Comparison of ENCODE assay signal across 8 cellular contexts in the genomic region with DNA sequence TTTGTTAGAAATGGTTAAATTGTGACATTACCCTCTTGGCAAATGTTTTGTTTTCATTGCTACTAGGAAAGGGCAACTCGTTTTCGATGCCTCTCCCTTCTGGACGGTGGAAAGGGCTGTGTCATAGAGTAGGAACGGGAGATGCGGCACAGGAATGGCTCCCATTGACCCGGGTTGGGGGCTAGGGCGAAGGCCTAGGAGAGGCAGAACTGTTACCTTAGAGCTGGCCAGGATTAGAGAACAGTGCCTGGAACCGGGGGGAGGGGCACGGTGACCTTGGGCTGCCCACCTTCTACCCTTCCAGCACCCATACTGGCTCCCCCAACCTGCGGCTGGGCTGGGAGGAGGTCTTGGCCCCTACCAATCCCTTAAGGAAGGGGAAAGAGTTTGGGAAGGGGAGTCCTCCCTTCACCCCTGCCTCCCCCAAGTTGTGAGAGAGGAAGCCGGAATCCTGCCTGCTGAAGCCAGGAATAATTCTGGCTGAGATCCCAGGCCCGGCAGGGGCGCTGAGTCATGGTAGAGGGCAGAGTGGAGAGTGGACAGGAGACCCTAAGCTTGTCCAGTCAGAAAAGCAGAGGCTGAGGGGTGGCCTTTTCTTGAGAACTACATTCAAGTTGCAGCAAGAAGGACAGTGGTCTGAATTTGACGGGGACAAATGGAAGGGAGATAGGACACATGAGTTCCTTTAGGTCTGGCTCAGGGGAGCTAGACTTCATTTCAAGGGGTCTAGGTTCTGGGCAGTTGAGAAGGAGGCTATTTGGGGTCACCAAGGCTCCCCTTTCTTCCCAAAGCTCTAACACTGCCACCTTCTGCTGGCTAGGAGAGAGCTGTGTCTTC. TPM values are rescaled to one million over a fixed set of nuclear protein-coding genes. Genes with fewer than 3 reads are reported as not detected.
DNase-seq lines count a peak whose midpoint lies in the region; ATAC-seq and TF ChIP-seq lines count a peak whose summit lies in the region.

No MANE protein-coding gene starts in this region.

- no peak for TF ChIP-seq CTCF in NB4 (IDR thresholded peaks at IDR 0.05; ENCODE audit: low read depth, low read length)
- TF ChIP-seq CTCF in brain microvascular endothelial cell (IDR thresholded peaks at IDR 0.05; ENCODE audit: low read depth, low read length, missing control alignments) = no peak

- no peaks in the 10 kb centered on the region for H3K27me3 ChIP-seq in brain microvascular endothelial cell (replicated peaks)

- in situ Hi-C loops in Caki2 (cut with HindIII; ENCODE audit: low pct_unique_long_range_greater_than_20kb, low sequenced_read_pairs) (no loop called here), brain microvascular endothelial cell (cut with HindIII; ENCODE audit: low pct_ligation_motif_present, low sequenced_read_pairs) (no loop called here)

- TF ChIP-seq POLR2A in NB4 (IDR thresholded peaks at IDR 0.05; ENCODE audit: extremely low read depth, insufficient read length) = no peak

- DNase-seq in Caki2 (ENCODE audit: low read depth) (peak; percentile 81), NB4 (ENCODE audit: low read depth) (no peak), brain microvascular endothelial cell (peak; percentile 90), iris pigment epithelial cell (ENCODE audit: low read depth) (peak; percentile 89), smooth muscle cell of the brain vasculature (ENCODE audit: low read depth, low spot score) (peak; percentile 89)
- DNase-seq in stimulated activated CD4-positive, alpha-beta T cell treated with anti-CD3 and anti-CD28 coated beads, Interleukin-4, amount 100 ng/mL, for 1 hour = no peak

- H3K36me3 ChIP-seq in brain microvascular endothelial cell (replicated peaks) = peaks cover 13% of the 10 kb centered on the region

- H3K4me3 ChIP-seq in NB4 (ENCODE audit: low read depth, low read length) (peak overlapping the region; percentile 29), brain microvascular endothelial cell (ENCODE audit: low read depth, low read length) (peak overlapping the region; percentile 40)

- ATAC-seq in GM19397 (IDR thresholded peaks at IDR 0.05; ENCODE audit: unreplicated experiment) (no peak), HG02981 (IDR thresholded peaks at IDR 0.05; ENCODE audit: unreplicated experiment) (no peak)

- H3K27ac ChIP-seq in brain microvascular endothelial cell = peak overlapping the region; percentile 100

RNA-seq across cellular contexts. Expression of gene LMNA, which starts 8.2 kb away (rescaled TPM):
- 652 and 715 TPM in 2 replicates for total RNA-seq in Caki2 (2014; rRNA removed; shearing (Covaris generic); ENCODE audit: low replicate concordance)

RNA-seq across cellular contexts. Expression of gene SEMA4A, which starts 30.6 kb away (rescaled TPM):
- total RNA-seq in Caki2 (2014; rRNA removed; shearing (Covaris generic); ENCODE audit: low replicate concordance) = 1.9 and 2.0 TPM in 2 replicates

RNA-seq across cellular contexts. Expression of gene MEX3A, which starts 40.5 kb away (rescaled TPM):
- total RNA-seq in Caki2 (2014; rRNA removed; shearing (Covaris generic); ENCODE audit: low replicate concordance) = 0.64 and 2.0 TPM in 2 replicates

Comparison
In these comparisons a context has a peak if more than half of its experiments do, and no peak if none do; other contexts are left out.
1. DNase-seq: peak in Caki2 (single experiment), brain microvascular endothelial cell (single experiment), iris pigment epithelial cell (single experiment) and smooth muscle cell of the brain vasculature (single experiment); none in NB4 (single experiment) and stimulated activated CD4-positive, alpha-beta T cell treated with anti-CD3 and anti-CD28 coated beads, Interleukin-4, amount 100 ng/mL, for 1 hour (single experiment).